ENCODE assay signal across 23 cellular contexts in genomic region chr15:44010114-44010513, GRCh38.
DNase-seq lines count a peak whose midpoint lies in the region; TF ChIP-seq lines count a peak whose summit lies in the region.
"Had no signal": no experiment of that assay in that cellular context is flagged by ENCODE, and none has a peak within 500 bp of the region (broad histone marks: within the 10 kb centered on the region; RNA-seq: fewer than 3 reads in every experiment).

No MANE protein-coding gene starts in this region.

- no peak overlapping the region for H3K9ac ChIP-seq in mammary epithelial cell (ENCODE audit: insufficient read depth, low read length)

- WGBS in mammary epithelial cell (ENCODE audit: low coverage, missing lambda C conversion rate), result 100% methylated on average over 1 of the region's 1 CpG

- dilution Hi-C loops in mammary epithelial cell (cut with HindIII; ENCODE audit: low sequenced_read_pairs), result no loop called here

- H3K79me2 ChIP-seq in mammary epithelial cell (ENCODE audit: insufficient read depth, low read length), result peaks cover 44% of the 10 kb centered on the region

- CTCF ChIA-PET in mammary epithelial cell (lab: Charles Lee; ENCODE audit: low non-redundant PET), result no interaction called here

- no peak for TF ChIP-seq POLR2A in breast epithelium (IDR thresholded peaks at IDR 0.05)

- peak; percentile 48 for DNase-seq in mammary epithelial cell
- DNase-seq in breast epithelium (ENCODE audit: low spot score in 2 of 2), result no peak
- DNase-seq in foreskin fibroblast, result peak; percentile 44 to 65
- no peak for DNase-seq in dedifferentiated amniotic fluid mesenchymal stem cell (ENCODE audit: extremely low spot score)
- DNase-seq in epidermal melanocyte (ENCODE audit: insufficient read length, low spot score), result no peak
- DNase-seq in 8988T, result no peak
- no peak for DNase-seq in NCI-H2107 (lab: John Stamatoyannopoulos, UW)
- DNase-seq: activated CD4-positive, alpha-beta T cell treated with anti-CD3 and anti-CD28 coated beads, Interleukin-2, amount 10 ng/mL, durations not matched to agents 7 days and 5 days; activated T-cell treated with anti-CD3 and anti-CD28 coated beads, Interleukin-2, amount 50 U/mL, for 1 hour; caudate nucleus; effector memory CD8-positive, alpha-beta T cell; GDM1; immature natural killer cell; Kasumi-1; midbrain; NCI-H1436; sigmoid colon; stimulated activated CD4-positive, alpha-beta T cell treated with anti-CD3 and anti-CD28 coated beads, Interleukin-4, amount 100 ng/mL, for 4 hours; T1000; tibial artery had no signal

- no TSS peak for BruUV-seq in mammary epithelial cell (replicated peaks; lab: Mats Ljungman, UMichigan)

- in situ Hi-C loops in mammary epithelial cell (cut with MboI; ENCODE audit: low sequenced_read_pairs in 2 of 2), result no loop called here

- no peak overlapping the region for H2AFZ ChIP-seq in mammary epithelial cell (ENCODE audit: low read depth, low read length)

- TF ChIP-seq CTCF in mammary epithelial cell (conservative IDR thresholded peaks at IDR 0.05 in 1 of 2, IDR thresholded peaks at IDR 0.05 in 1 of 2; ENCODE audit: extremely low read depth in 1 of 2, insufficient read depth in 1 of 2, low read depth in 1 of 2, low read length in 2 of 2) (no peak), breast epithelium (IDR thresholded peaks at IDR 0.05) (no peak), VCaP (conservative IDR thresholded peaks at IDR 0.05) (no peak), foreskin fibroblast (IDR thresholded peaks at IDR 0.05; ENCODE audit: low read depth, low read length) (no peak)

- H3K9me3 ChIP-seq in mammary epithelial cell (replicated peaks; ENCODE audit: insufficient read depth, low read length) (no peaks in the 10 kb centered on the region), breast epithelium (no peaks in the 10 kb centered on the region)
- H3K9me3 ChIP-seq: neutrophil, sigmoid colon, tibial artery had no signal

- H3K27ac ChIP-seq in mammary epithelial cell (ENCODE audit: insufficient read depth, low read depth, low read length), result no peak overlapping the region
- H3K27ac ChIP-seq in breast epithelium, result no peak overlapping the region
- peak overlapping the region; percentile 41 for H3K27ac ChIP-seq in VCaP
- H3K27ac ChIP-seq: HL-60, neutrophil, sigmoid colon, tibial artery had no signal

- H3K4me2 ChIP-seq in mammary epithelial cell (ENCODE audit: insufficient read depth, low read depth, low read length), result no peak overlapping the region

- H3K4me1 ChIP-seq in mammary epithelial cell (ENCODE audit: insufficient read depth, low read length) (peaks cover 16% of the 10 kb centered on the region), breast epithelium (no peaks in the 10 kb centered on the region)
- H3K4me1 ChIP-seq: sigmoid colon, tibial artery had no signal

- intact Hi-C loops in mammary epithelial cell (cut with micrococcal nuclease), result no loop called here
- intact Hi-C loops in breast epithelium (cut with DNase I; ENCODE audit: low total_unique reads), result no loop called here

- H4K20me1 ChIP-seq in mammary epithelial cell (ENCODE audit: insufficient read depth, low read length), result no peaks in the 10 kb centered on the region

- no peaks in the 10 kb centered on the region for H3K36me3 ChIP-seq in mammary epithelial cell (ENCODE audit: insufficient read depth, low read length)
- no peaks in the 10 kb centered on the region for H3K36me3 ChIP-seq in breast epithelium
- H3K36me3 ChIP-seq: neutrophil, sigmoid colon, tibial artery had no signal

- H3K27me3 ChIP-seq in mammary epithelial cell (ENCODE audit: insufficient read depth, low read length) (no peaks in the 10 kb centered on the region), breast epithelium (no peaks in the 10 kb centered on the region)
- H3K27me3 ChIP-seq: sigmoid colon had no signal

- H3K4me3 ChIP-seq in mammary epithelial cell (replicated peaks in 1 of 3; ENCODE audit: insufficient read depth in 1 of 3, low read depth in 2 of 3, low read length in 3 of 3) (no peak overlapping the region), breast epithelium (no peak overlapping the region), foreskin fibroblast (ENCODE audit: low read depth in 1 of 2, low read length in 2 of 2) (no peak overlapping the region)
- H3K4me3 ChIP-seq: sigmoid colon, tibial artery had no signal

Comparison
In these comparisons a context has a peak if more than half of its experiments do, and no peak if none do; other contexts are left out.
1. DNase-seq: peak in mammary epithelial cell (single experiment) and foreskin fibroblast (2 of 2); none in breast epithelium (0 of 2), dedifferentiated amniotic fluid mesenchymal stem cell (single experiment), epidermal melanocyte (single experiment), 8988T (single experiment) and NCI-H2107 (single experiment).